In the genomic region with DNA sequence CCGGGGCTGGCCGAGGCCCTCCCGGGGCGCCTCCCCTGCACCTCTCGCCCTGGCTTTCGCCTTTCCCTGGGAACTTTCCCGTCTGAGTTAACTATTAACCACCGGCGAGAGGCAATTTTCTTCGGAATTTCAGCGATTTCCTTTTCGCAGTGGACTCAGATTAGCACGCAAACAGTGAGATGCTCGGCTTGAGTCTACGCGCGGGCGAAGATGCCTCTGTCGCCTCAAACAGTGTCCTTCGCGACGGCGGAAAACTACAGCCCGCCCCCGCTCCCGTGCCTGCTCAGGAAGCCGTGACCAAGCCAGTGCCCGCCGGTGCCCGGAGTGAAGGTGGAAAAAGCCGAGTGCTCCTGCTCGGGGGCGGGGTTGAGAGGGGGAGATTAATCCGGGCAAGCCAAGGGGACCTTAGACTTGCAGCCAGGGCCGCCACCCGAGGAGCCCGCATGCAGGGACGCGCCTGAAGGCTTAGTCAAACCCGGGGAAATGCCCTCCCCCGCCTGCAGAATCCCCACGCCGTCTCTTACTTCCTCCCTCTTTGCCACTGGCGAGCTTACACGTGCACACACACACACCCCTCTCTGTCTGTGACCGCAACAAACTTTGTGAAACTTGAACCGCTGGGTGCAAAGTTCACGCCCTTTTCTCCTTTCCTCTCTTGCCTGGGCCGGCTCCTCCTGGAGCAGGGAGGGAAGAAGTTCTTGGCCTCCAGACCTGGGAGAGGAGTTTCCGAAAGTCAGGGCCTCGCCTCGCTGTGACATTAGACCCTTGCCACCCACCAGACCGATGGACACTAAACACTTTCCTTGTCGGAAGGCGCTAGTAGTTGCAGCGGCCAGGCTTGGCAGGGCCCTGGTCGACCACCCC, we compare ENCODE assay signal across 8 cellular contexts. TPM values are rescaled to one million over a fixed set of nuclear protein-coding genes. Genes with fewer than 3 reads are reported as not detected.
DNase-seq lines count a peak whose midpoint lies in the region; ATAC-seq and TF ChIP-seq lines count a peak whose summit lies in the region.

No MANE protein-coding gene starts in this region.

- intact Hi-C loops in activated naive CD4-positive, alpha-beta T cell treated with anti-CD3 and anti-CD28 coated beads for 36 hours (cut with micrococcal nuclease) = no loop called here
- intact Hi-C loops in stomach (cut with DNase I; ENCODE audit: low total_unique reads) (no loop called here), prostate gland (cut with DNase I) (no loop called here)

- TF ChIP-seq CTCF in WTC11 (IDR thresholded peaks at IDR 0.05) = no peak
- no peak for TF ChIP-seq CTCF in stomach (IDR thresholded peaks at IDR 0.05)
- TF ChIP-seq CTCF in prostate gland (IDR thresholded peaks at IDR 0.05) = no peak

- POLR2A ChIA-PET in WTC11 (lab: Charles Lee) = no interaction called here

- H3K4me3 Mint-ChIP-seq in activated naive CD4-positive, alpha-beta T cell treated with anti-CD3 and anti-CD28 coated beads for 36 hours = no peak overlapping the region
- H3K4me3 Mint-ChIP-seq in WTC11 = peak overlapping the region; percentile 61

- 3 to 7% (median 4%) methylated on average over 45 to 57 of the region's 57 CpGs for WGBS in stomach, 5 donors
- WGBS in prostate gland = 8% methylated on average over 57 of the region's 57 CpGs

- H3K9me3 ChIP-seq in stomach (no peaks in the 10 kb centered on the region), prostate gland (no peaks in the 10 kb centered on the region)

- no peaks in the 10 kb centered on the region for H3K36me3 Mint-ChIP-seq in activated naive CD4-positive, alpha-beta T cell treated with anti-CD3 and anti-CD28 coated beads for 36 hours (ENCODE audit: low read depth)
- no peaks in the 10 kb centered on the region for H3K36me3 Mint-ChIP-seq in WTC11

- peaks cover 20 to 100% (median 91%) of the 10 kb centered on the region in 3 donors for H3K27me3 ChIP-seq in stomach
- peaks cover 58% of the 10 kb centered on the region for H3K27me3 ChIP-seq in prostate gland (replicated peaks; ENCODE audit: insufficient read depth)

- H3K27me3 Mint-ChIP-seq in activated naive CD4-positive, alpha-beta T cell treated with anti-CD3 and anti-CD28 coated beads for 36 hours (ENCODE audit: low read depth) = peaks cover 83% of the 10 kb centered on the region
- peaks cover 100% of the 10 kb centered on the region for H3K27me3 Mint-ChIP-seq in WTC11 (ENCODE audit: low read depth)

- peaks cover 30 to 39% (median 35%) of the 10 kb centered on the region in 4 donors for H3K4me1 ChIP-seq in stomach
- peaks cover 13% of the 10 kb centered on the region for H3K4me1 ChIP-seq in prostate gland (replicated peaks)

- TF ChIP-seq POLR2A in stomach (IDR thresholded peaks at IDR 0.05) (no peak), prostate gland (IDR thresholded peaks at IDR 0.05) (no peak)

- no peak overlapping the region for H3K27ac ChIP-seq in stomach
- H3K27ac ChIP-seq in prostate gland = no peak overlapping the region

- H3K36me3 ChIP-seq in stomach (no peaks in the 10 kb centered on the region), prostate gland (no peaks in the 10 kb centered on the region)

- peaks cover 33% of the 10 kb centered on the region for H3K4me1 Mint-ChIP-seq in activated naive CD4-positive, alpha-beta T cell treated with anti-CD3 and anti-CD28 coated beads for 36 hours (ENCODE audit: low read depth)
- H3K4me1 Mint-ChIP-seq in WTC11 = peaks cover 46% of the 10 kb centered on the region

- peak; percentile 71 for DNase-seq in activated naive CD4-positive, alpha-beta T cell treated with anti-CD3 and anti-CD28 coated beads for 36 hours
- no peak for DNase-seq in activated naive CD4-positive, alpha-beta T cell treated with Interleukin-2 at 50 U/mL for 16 hours
- no peak for DNase-seq in WTC11 (ENCODE audit: low spot score)
- peak; percentile 67 for DNase-seq in islet precursor cell
- peak; percentile 32 for DNase-seq in stomach
- DNase-seq in prostate gland (ENCODE audit: low spot score) = no peak

- CTCF ChIA-PET in activated naive CD4-positive, alpha-beta T cell treated with anti-CD3 and anti-CD28 coated beads for 36 hours (lab: Charles Lee) = interaction anchor here (1.4 kb wide), 1 partner anchor 12 kb away, joined by 3 read pairs; no protein-coding TSS in a partner anchor
- CTCF ChIA-PET in WTC11 (lab: Charles Lee) = interaction anchor here (0.6 to 1.4 kb wide), 2 partner anchors 147 to 161 kb away, joined by 3 read pairs; no protein-coding TSS in a partner anchor

- TF ChIP-seq EP300 in stomach (IDR thresholded peaks at IDR 0.05) = no peak

- no peaks in the 10 kb centered on the region for H3K9me3 Mint-ChIP-seq in activated naive CD4-positive, alpha-beta T cell treated with anti-CD3 and anti-CD28 coated beads for 36 hours
- H3K9me3 Mint-ChIP-seq in WTC11 = no peaks in the 10 kb centered on the region

- H3K27ac Mint-ChIP-seq in activated naive CD4-positive, alpha-beta T cell treated with anti-CD3 and anti-CD28 coated beads for 36 hours = no peak overlapping the region
- H3K27ac Mint-ChIP-seq in WTC11 = no peak overlapping the region

- ATAC-seq in HG02981 (IDR thresholded peaks at IDR 0.05; ENCODE audit: unreplicated experiment) (peak; percentile 62), WTC11 (no peak), GM18858 (IDR thresholded peaks at IDR 0.05; ENCODE audit: unreplicated experiment) (no peak)

- H3K4me3 ChIP-seq in stomach (peak overlapping the region; percentile 23 to 51 (median 28)), prostate gland (no peak overlapping the region)

TF ChIP-seq in WTC11, 78 proteins besides CTCF, POLR2A, EP300 and RAD21:
- TF ChIP-seq NFE2L1 (CRISPR knock-in tag; IDR thresholded peaks at IDR 0.05) = no peak

RNA-seq across cellular contexts. Expression of gene PAX2, which starts 14.4 kb away (rescaled TPM):
- not detected for total RNA-seq in activated naive CD4-positive, alpha-beta T cell treated with anti-CD3 and anti-CD28 coated beads for 36 hours
- 0.09 to 0.21 TPM in 2 of 3 replicates, not detected in the other for total RNA-seq in WTC11 (2021)
- total RNA-seq in stomach = not detected
- polyA plus RNA-seq in stomach = not detected
- total RNA-seq in prostate gland = under 1 TPM in 1 of 2 donors, not detected in 1; 0.91 TPM

Comparison
In these comparisons a context has a peak if more than half of its experiments do, and no peak if none do; other contexts are left out.
1. DNase-seq: peak in activated naive CD4-positive, alpha-beta T cell treated with anti-CD3 and anti-CD28 coated beads for 36 hours (single experiment), islet precursor cell (single experiment) and stomach (single experiment); none in activated naive CD4-positive, alpha-beta T cell treated with Interleukin-2 at 50 U/mL for 16 hours (single experiment), WTC11 (single experiment) and prostate gland (single experiment).
2. H3K4me3 ChIP-seq: peak in stomach (4 of 4); none in prostate gland (0 of 2).